In genomic region chr14:99938376-99938775, GRCh38 we compare ENCODE assay signal across 14 cellular contexts.
DNase-seq lines count a peak whose midpoint lies in the region; ATAC-seq, FAIRE-seq and TF ChIP-seq lines count a peak whose summit lies in the region.
"Had no signal": no experiment of that assay in that cellular context is flagged by ENCODE, and none has a peak within 500 bp of the region (broad histone marks: within the 10 kb centered on the region; RNA-seq: fewer than 3 reads in every experiment).

No MANE protein-coding gene starts in this region.

- H3K9me1 ChIP-seq in K562 (ENCODE audit: control insufficient read depth, insufficient read depth, low read length) = no peaks in the 10 kb centered on the region

- H3K79me2 ChIP-seq in K562 (ENCODE audit: control insufficient read depth, insufficient read depth, low read length) (no peaks in the 10 kb centered on the region), PC-3 (ENCODE audit: low read length) (no peaks in the 10 kb centered on the region)

- no peaks in the 10 kb centered on the region for H3F3A ChIP-seq in PC-3 (ENCODE audit: low read length, unreplicated experiment)

- H3K4me3 ChIP-seq in H7 (ENCODE audit: insufficient read depth, low read depth, low read length) (no peak overlapping the region), K562 (no peak overlapping the region), PC-3 (ENCODE audit: low read length) (no peak overlapping the region), tibial artery (no peak overlapping the region)

- BruUV-seq in K562 (replicated peaks; lab: Mats Ljungman, UMichigan) = no TSS peak
- BruUV-seq in PC-3 (replicated peaks; lab: Mats Ljungman, UMichigan) = no TSS peak

- no peaks in the 10 kb centered on the region for H3K27me3 ChIP-seq in H7 (ENCODE audit: control insufficient read depth, insufficient read depth, low read length)
- H3K27me3 ChIP-seq in K562 (ENCODE audit: control insufficient read depth in 2 of 2, insufficient read depth in 2 of 2, low read length in 2 of 2) = peaks cover 32 to 67% of the 10 kb centered on the region in 2 experiments; a peak in 4 of 5 replicates
- H3K27me3 ChIP-seq in PC-3 (ENCODE audit: low read length) = no peaks in the 10 kb centered on the region
- no peaks in the 10 kb centered on the region for H3K27me3 ChIP-seq in tibial artery
- H3K27me3 ChIP-seq: BE2C had no signal

- TF ChIP-seq CTCF in K562 (IDR thresholded peaks at IDR 0.05 in 2 of 3, conservative IDR thresholded peaks at IDR 0.05 in 1 of 3; ENCODE audit: insufficient read depth in 2 of 3, low read depth in 1 of 3, low read length in 3 of 3) (peak in 1 of 3 experiments; percentile 19; a peak in 2 of 6 replicates), PC-3 (conservative IDR thresholded peaks at IDR 0.05; ENCODE audit: low read depth, low read length) (no peak), tibial artery (IDR thresholded peaks at IDR 0.05) (no peak)

- H3K27ac ChIP-seq in K562 (ENCODE audit: extremely low read depth, low read depth, low read length) (no peak overlapping the region), PC-3 (ENCODE audit: low read length) (no peak overlapping the region), tibial artery (no peak overlapping the region)

- no peaks in the 10 kb centered on the region for H4K20me1 ChIP-seq in K562 (replicated peaks; ENCODE audit: control insufficient read depth, insufficient read depth, low read length)
- no peaks in the 10 kb centered on the region for H4K20me1 ChIP-seq in PC-3 (ENCODE audit: low read length)

- no peak for TF ChIP-seq EP300 in K562 (IDR thresholded peaks at IDR 0.05; ENCODE audit: low read length)

- in situ Hi-C loops in K562 (cut with MboI) = no loop called here

- CTCF ChIA-PET in K562 (lab: Yijun Ruan, JAX; ENCODE audit: low intra/inter-chr PET ratio) = no interaction called here
- CTCF ChIA-PET in PC-3 (lab: Charles Lee) = no interaction called here

- FAIRE-seq in K562 (lab: Jason Lieb, UNC) = no peak
- FAIRE-seq: A204.1, H54 had no signal

- no peak overlapping the region for H3K4me2 ChIP-seq in K562 (ENCODE audit: insufficient read depth, low read length)
- H3K4me2 ChIP-seq in PC-3 (ENCODE audit: low read length) = no peak overlapping the region

- TF ChIP-seq POLR2A in K562 (conservative IDR thresholded peaks at IDR 0.05) = no peak

- POLR2A ChIA-PET in K562 (lab: Yijun Ruan, JAX) = no interaction called here
- POLR2A ChIA-PET in PC-3 (lab: Charles Lee; ENCODE audit: unreplicated experiment) = no interaction called here

- intact Hi-C loops in K562 (cut with micrococcal nuclease) = no loop called here
- intact Hi-C loops in posterior vena cava (cut with DNase I) = no loop called here
- intact Hi-C loops in PC-3 (cut with micrococcal nuclease) = no loop called here
- intact Hi-C loops in tibial artery (cut with DNase I; ENCODE audit: low total_unique reads) = no loop called here

- H3K9ac ChIP-seq in K562 (ENCODE audit: insufficient read depth in 1 of 2, low read depth in 2 of 2, low read length in 2 of 2) = no peak overlapping the region
- H3K9ac ChIP-seq in PC-3 (ENCODE audit: low read length) = no peak overlapping the region

- H3K9me2 ChIP-seq in PC-3 (replicated peaks; ENCODE audit: low read length) = no peaks in the 10 kb centered on the region

- H3K4me1 ChIP-seq in K562 (replicated peaks in 1 of 2; ENCODE audit: control insufficient read depth in 2 of 2, insufficient read depth in 2 of 2, low read length in 2 of 2) = peaks cover 0 to 6% of the 10 kb centered on the region in 2 experiments; a peak in 2 of 5 replicates
- no peaks in the 10 kb centered on the region for H3K4me1 ChIP-seq in PC-3 (ENCODE audit: insufficient read depth, low read length)
- H3K4me1 ChIP-seq in tibial artery = no peaks in the 10 kb centered on the region
- H3K4me1 ChIP-seq: BE2C, Caco-2 had no signal

- TF ChIP-seq RAD21 in K562 (CRISPR knock-in tag; conservative IDR thresholded peaks at IDR 0.05 in 1 of 2, IDR thresholded peaks at IDR 0.05 in 1 of 2) = no peak

- 10% methylated on average over 3 of the region's 8 CpGs for WGBS in K562 (ENCODE audit: insufficient coverage, low coverage, missing lambda C conversion rate)

- H2AFZ ChIP-seq in K562 (ENCODE audit: low read depth, low read length) (no peak overlapping the region), PC-3 (ENCODE audit: low read length) (no peak overlapping the region)

- H3K9me3 ChIP-seq in K562 (replicated peaks; ENCODE audit: control insufficient read depth, insufficient read depth, low read depth, low read length) = no peaks in the 10 kb centered on the region
- H3K9me3 ChIP-seq in PC-3 (ENCODE audit: low read length) = no peaks in the 10 kb centered on the region
- no peaks in the 10 kb centered on the region for H3K9me3 ChIP-seq in tibial artery
- H3K9me3 ChIP-seq: BE2C, Caco-2 had no signal

- ATAC-seq in K562 = peak; percentile 68
- no peak for ATAC-seq in PC-3
- no peak for ATAC-seq in HG02763 (IDR thresholded peaks at IDR 0.05; ENCODE audit: unreplicated experiment)

- H3K36me3 ChIP-seq in H7 (replicated peaks; ENCODE audit: control insufficient read depth, insufficient read depth, low read length) (no peaks in the 10 kb centered on the region), K562 (ENCODE audit: control insufficient read depth, insufficient read depth, low read length) (no peaks in the 10 kb centered on the region), PC-3 (ENCODE audit: low read depth, low read length) (no peaks in the 10 kb centered on the region), tibial artery (peaks cover 21 to 62% (median 57%) of the 10 kb centered on the region in 3 donors)
- H3K36me3 ChIP-seq: BE2C had no signal

- DNase-seq in H7 = peak; percentile 67
- DNase-seq in K562 (ENCODE audit: extremely low read depth in 1 of 4, low spot score in 3 of 4) = no peak
- DNase-seq in iPS-NIHi7 (ENCODE audit: extremely low spot score) = peak; percentile 32
- DNase-seq in posterior vena cava (ENCODE audit: low spot score) = peak; percentile 62
- no peak for DNase-seq in PC-3
- no peak for DNase-seq in tibial artery
- DNase-seq: BE2C; Caco-2; CD8-positive, alpha-beta memory T cell; DMS53; GF-D8 had no signal

TF ChIP-seq in K562, 482 proteins besides CTCF, POLR2A, EP300 and RAD21:
- TF ChIP-seq MEF2D (tag; conservative IDR thresholded peaks at IDR 0.05; ENCODE audit: low read depth) (no peak), ELK3 (CRISPR knock-in tag; IDR thresholded peaks at IDR 0.05) (no peak), SLC30A9 (CRISPR knock-in tag; IDR thresholded peaks at IDR 0.05) (no peak), NR0B1 (IDR thresholded peaks at IDR 0.05; ENCODE audit: partially characterized antibody) (no peak), ZNF431 (CRISPR knock-in tag; IDR thresholded peaks at IDR 0.05) (no peak), ZZZ3 (IDR thresholded peaks at IDR 0.05) (no peak), NR2C1 (IDR thresholded peaks at IDR 0.05) (no peak), NR2C1 (tag; IDR thresholded peaks at IDR 0.05) (no peak), XRCC4 (IDR thresholded peaks at IDR 0.05; ENCODE audit: extremely low read depth, insufficient read depth, insufficient read length) (no peak), RFX1 (IDR thresholded peaks at IDR 0.05) (no peak)
TF ChIP-seq in K562: peak in this region for 0.

Comparison
In these comparisons a context has a peak if more than half of its experiments do, and no peak if none do; other contexts are left out.
1. DNase-seq: peak in H7 (single experiment), iPS-NIHi7 (single experiment) and posterior vena cava (single experiment); none in K562 (0 of 4), PC-3 (single experiment) and tibial artery (0 of 2).